Comparison of ENCODE assay signal across 1 cellular context in the genomic region with DNA sequence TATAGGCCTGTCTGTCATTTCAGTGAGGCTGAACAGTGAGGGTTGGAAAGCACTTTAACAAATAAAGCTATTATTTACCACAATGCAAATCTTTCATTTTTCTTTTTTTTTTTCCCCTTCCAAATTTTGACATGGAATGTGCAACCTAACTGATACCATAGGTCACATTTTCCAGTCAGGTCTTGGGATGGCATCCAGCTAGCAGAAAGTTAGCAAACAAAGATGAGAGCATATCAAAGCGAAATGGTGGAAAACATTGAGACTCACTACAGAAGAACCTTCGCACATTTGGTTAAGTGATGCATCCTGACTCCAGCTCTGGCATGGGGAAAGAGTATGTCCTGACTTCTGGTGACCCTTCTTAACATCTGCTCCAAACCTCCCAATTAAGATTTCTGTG.
TF ChIP-seq lines count a peak whose summit lies in the region.

No MANE protein-coding gene starts in this region.

TF ChIP-seq in GM23338, 12 proteins besides CTCF, POLR2A, EP300 and RAD21 (continued from another document):
- TF ChIP-seq, protein P1, sequence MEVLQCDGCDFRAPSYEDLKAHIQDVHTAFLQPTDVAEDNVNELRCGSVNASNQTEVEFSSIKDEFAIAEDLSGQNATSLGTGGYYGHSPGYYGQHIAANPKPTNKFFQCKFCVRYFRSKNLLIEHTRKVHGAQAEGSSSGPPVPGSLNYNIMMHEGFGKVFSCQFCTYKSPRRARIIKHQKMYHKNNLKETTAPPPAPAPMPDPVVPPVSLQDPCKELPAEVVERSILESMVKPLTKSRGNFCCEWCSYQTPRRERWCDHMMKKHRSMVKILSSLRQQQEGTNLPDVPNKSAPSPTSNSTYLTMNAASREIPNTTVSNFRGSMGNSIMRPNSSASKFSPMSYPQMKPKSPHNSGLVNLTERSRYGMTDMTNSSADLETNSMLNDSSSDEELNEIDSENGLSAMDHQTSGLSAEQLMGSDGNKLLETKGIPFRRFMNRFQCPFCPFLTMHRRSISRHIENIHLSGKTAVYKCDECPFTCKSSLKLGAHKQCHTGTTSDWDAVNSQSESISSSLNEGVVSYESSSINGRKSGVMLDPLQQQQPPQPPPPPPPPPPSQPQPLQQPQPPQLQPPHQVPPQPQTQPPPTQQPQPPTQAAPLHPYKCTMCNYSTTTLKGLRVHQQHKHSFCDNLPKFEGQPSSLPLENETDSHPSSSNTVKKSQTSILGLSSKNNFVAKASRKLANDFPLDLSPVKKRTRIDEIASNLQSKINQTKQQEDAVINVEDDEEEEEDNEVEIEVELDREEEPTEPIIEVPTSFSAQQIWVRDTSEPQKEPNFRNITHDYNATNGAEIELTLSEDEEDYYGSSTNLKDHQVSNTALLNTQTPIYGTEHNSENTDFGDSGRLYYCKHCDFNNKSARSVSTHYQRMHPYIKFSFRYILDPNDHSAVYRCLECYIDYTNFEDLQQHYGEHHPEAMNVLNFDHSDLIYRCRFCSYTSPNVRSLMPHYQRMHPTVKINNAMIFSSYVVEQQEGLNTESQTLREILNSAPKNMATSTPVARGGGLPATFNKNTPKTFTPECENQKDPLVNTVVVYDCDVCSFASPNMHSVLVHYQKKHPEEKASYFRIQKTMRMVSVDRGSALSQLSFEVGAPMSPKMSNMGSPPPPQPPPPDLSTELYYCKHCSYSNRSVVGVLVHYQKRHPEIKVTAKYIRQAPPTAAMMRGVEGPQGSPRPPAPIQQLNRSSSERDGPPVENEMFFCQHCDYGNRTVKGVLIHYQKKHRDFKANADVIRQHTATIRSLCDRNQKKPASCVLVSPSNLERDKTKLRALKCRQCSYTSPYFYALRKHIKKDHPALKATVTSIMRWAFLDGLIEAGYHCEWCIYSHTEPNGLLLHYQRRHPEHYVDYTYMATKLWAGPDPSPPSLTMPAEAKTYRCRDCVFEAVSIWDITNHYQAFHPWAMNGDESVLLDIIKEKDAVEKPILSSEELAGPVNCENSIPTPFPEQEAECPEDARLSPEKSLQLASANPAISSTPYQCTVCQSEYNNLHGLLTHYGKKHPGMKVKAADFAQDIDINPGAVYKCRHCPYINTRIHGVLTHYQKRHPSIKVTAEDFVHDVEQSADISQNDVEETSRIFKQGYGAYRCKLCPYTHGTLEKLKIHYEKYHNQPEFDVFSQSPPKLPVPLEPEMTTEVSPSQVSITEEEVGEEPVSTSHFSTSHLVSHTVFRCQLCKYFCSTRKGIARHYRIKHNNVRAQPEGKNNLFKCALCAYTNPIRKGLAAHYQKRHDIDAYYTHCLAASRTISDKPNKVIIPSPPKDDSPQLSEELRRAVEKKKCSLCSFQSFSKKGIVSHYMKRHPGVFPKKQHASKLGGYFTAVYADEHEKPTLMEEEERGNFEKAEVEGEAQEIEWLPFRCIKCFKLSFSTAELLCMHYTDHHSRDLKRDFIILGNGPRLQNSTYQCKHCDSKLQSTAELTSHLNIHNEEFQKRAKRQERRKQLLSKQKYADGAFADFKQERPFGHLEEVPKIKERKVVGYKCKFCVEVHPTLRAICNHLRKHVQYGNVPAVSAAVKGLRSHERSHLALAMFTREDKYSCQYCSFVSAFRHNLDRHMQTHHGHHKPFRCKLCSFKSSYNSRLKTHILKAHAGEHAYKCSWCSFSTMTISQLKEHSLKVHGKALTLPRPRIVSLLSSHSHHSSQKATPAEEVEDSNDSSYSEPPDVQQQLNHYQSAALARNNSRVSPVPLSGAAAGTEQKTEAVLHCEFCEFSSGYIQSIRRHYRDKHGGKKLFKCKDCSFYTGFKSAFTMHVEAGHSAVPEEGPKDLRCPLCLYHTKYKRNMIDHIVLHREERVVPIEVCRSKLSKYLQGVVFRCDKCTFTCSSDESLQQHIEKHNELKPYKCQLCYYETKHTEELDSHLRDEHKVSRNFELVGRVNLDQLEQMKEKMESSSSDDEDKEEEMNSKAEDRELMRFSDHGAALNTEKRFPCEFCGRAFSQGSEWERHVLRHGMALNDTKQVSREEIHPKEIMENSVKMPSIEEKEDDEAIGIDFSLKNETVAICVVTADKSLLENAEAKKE (CRISPR knock-in tag; IDR thresholded peaks at IDR 0.05), result no peak
- no peak for TF ChIP-seq ETS1 (IDR thresholded peaks at IDR 0.05)
- no peak for TF ChIP-seq ZNF114 (CRISPR knock-in tag; IDR thresholded peaks at IDR 0.05)
- TF ChIP-seq ZNF331 (CRISPR knock-in tag; IDR thresholded peaks at IDR 0.05; ENCODE audit: low read depth), result no peak
- no peak for TF ChIP-seq JUNB (IDR thresholded peaks at IDR 0.05; ENCODE audit: unreplicated experiment)
- no peak for TF ChIP-seq NANOG (IDR thresholded peaks at IDR 0.05; ENCODE audit: borderline replicate concordance)
- no peak for TF ChIP-seq CREB1 (CRISPR knock-in tag; IDR thresholded peaks at IDR 0.05; ENCODE audit: low read depth)
- TF ChIP-seq EZH2 (IDR thresholded peaks at IDR 0.05; ENCODE audit: low read depth, unreplicated experiment), result no peak
